In genomic region chr14:91310620-91311283, GRCh38 we compare ENCODE assay signal across 1 cellular context.
TF ChIP-seq lines count a peak whose summit lies in the region.

No MANE protein-coding gene starts in this region.

TF ChIP-seq in GM23338, 12 proteins besides CTCF, POLR2A, EP300 and RAD21 (continued from another document):
- TF ChIP-seq ZNF462 (CRISPR knock-in tag; IDR thresholded peaks at IDR 0.05) (no peak), EZH2 (IDR thresholded peaks at IDR 0.05; ENCODE audit: low read depth, unreplicated experiment) (no peak), REST (IDR thresholded peaks at IDR 0.05; ENCODE audit: unreplicated experiment) (no peak), POLR2AphosphoS5 (IDR thresholded peaks at IDR 0.05; ENCODE audit: low read depth) (no peak), ZNF331 (CRISPR knock-in tag; IDR thresholded peaks at IDR 0.05; ENCODE audit: low read depth) (no peak), NANOG (IDR thresholded peaks at IDR 0.05; ENCODE audit: borderline replicate concordance) (no peak), JUNB (IDR thresholded peaks at IDR 0.05; ENCODE audit: unreplicated experiment) (no peak), CREB1 (CRISPR knock-in tag; IDR thresholded peaks at IDR 0.05; ENCODE audit: low read depth) (no peak), STAT1 (IDR thresholded peaks at IDR 0.05; ENCODE audit: unreplicated experiment) (no peak), ZNF114 (CRISPR knock-in tag; IDR thresholded peaks at IDR 0.05) (no peak), EZH2phosphoT487 (IDR thresholded peaks at IDR 0.05; ENCODE audit: unreplicated experiment) (no peak)
